Comparison of ENCODE assay signal across 9 cellular contexts in genomic region chr1:234619071-234619480, GRCh38. TPM values are rescaled to one million over a fixed set of nuclear protein-coding genes. Genes with fewer than 3 reads are reported as not detected.
DNase-seq lines count a peak whose midpoint lies in the region; ATAC-seq, FAIRE-seq and TF ChIP-seq lines count a peak whose summit lies in the region.
"Had no signal": no experiment of that assay in that cellular context is flagged by ENCODE, and none has a peak within 500 bp of the region (broad histone marks: within the 10 kb centered on the region; RNA-seq: fewer than 3 reads in every experiment).

No MANE protein-coding gene starts in this region.

- no peaks in the 10 kb centered on the region for H3K9me3 ChIP-seq in HEK293 (ENCODE audit: control insufficient read depth, insufficient read depth, low read depth, low read length)
- no peaks in the 10 kb centered on the region for H3K9me3 ChIP-seq in right atrium auricular region
- no peaks in the 10 kb centered on the region for H3K9me3 ChIP-seq in gastrocnemius medialis

- FAIRE-seq in H54 (lab: Jason Lieb, UNC) = no peak

- no peak for TF ChIP-seq POLR2A in gastrocnemius medialis (IDR thresholded peaks at IDR 0.05)
- TF ChIP-seq POLR2A in H54 (IDR thresholded peaks at IDR 0.05; ENCODE audit: low read depth, low read length) = no peak

- POLR2A ChIA-PET in HEK293 (lab: Yijun Ruan, JAX) = interaction anchor here (1.4 kb wide), 2 partner anchors 18 to 105 kb away, joined by 3 read pairs; no protein-coding TSS in a partner anchor

- DNase-seq in right atrium auricular region (ENCODE audit: low spot score) = no peak
- DNase-seq in gastrocnemius medialis = no peak
- no peak for DNase-seq in ecto neural progenitor cell (ENCODE audit: low spot score)
- DNase-seq in substantia nigra (lab: John Stamatoyannopoulos, UW) = no peak
- DNase-seq in H54 (ENCODE audit: insufficient read length, low spot score) = no peak
- no peak for DNase-seq in DMS153 (lab: John Stamatoyannopoulos, UW)
- DNase-seq: activated B cell treated with CpG ODN at 0.5 μM for 24 hours had no signal

- H3K4me1 ChIP-seq in HEK293 (ENCODE audit: control insufficient read depth, insufficient read depth, low read length) = peaks cover 26% of the 10 kb centered on the region
- peaks cover 0 to 39% of the 10 kb centered on the region in 2 donors for H3K4me1 ChIP-seq in right atrium auricular region
- peaks cover 37 to 55% of the 10 kb centered on the region in 2 donors for H3K4me1 ChIP-seq in gastrocnemius medialis

- H3K4me3 ChIP-seq in HEK293 (ENCODE audit: low read depth, low read length) (no peak overlapping the region), right atrium auricular region (no peak overlapping the region), gastrocnemius medialis (no peak overlapping the region)

- H3K27ac ChIP-seq in HEK293 (ENCODE audit: extremely low read depth, low read depth, low read length) = peak overlapping the region; percentile 6; the same call in 1 of the 2 replicates
- peak overlapping the region; percentile 32 to 40 for H3K27ac ChIP-seq in right atrium auricular region
- H3K27ac ChIP-seq in gastrocnemius medialis = peak overlapping the region; percentile 48 to 65 (median 62)
- H3K27ac ChIP-seq in substantia nigra (ENCODE audit: low read depth, low read length, poor library complexity, severe bottlenecking) = no peak overlapping the region

- CTCF ChIA-PET in HEK293 (lab: Yijun Ruan, JAX) = interaction anchor here (0.6 to 1.3 kb wide), 5 partner anchors 88 to 474 kb away, joined by 3 to 6 read pairs (median 3); no protein-coding TSS in a partner anchor

- in situ Hi-C loops in gastrocnemius medialis (cut with MboI; ENCODE audit: low sequenced_read_pairs in 4 of 4) = loop anchor here in 3 of 4 donors (10.0 to 25.0 kb wide), 3 partner anchors 124 to 376 kb away; no protein-coding TSS in a partner anchor

- TF ChIP-seq CTCF in HEK293 (tag by site-specific recombination; IDR thresholded peaks at IDR 0.05) (no peak), right atrium auricular region (IDR thresholded peaks at IDR 0.05) (no peak), gastrocnemius medialis (IDR thresholded peaks at IDR 0.05 in 4 of 5, conservative IDR thresholded peaks at IDR 0.05 in 1 of 5) (no peak)

- H3K36me3 ChIP-seq in HEK293 (ENCODE audit: control insufficient read depth in 2 of 2, insufficient read depth in 1 of 2, low read length in 2 of 2) = no peaks in the 10 kb centered on the region
- H3K36me3 ChIP-seq in right atrium auricular region = no peaks in the 10 kb centered on the region
- no peaks in the 10 kb centered on the region for H3K36me3 ChIP-seq in gastrocnemius medialis

- peak; percentile 5; the same call in 1 of the 3 replicates for ATAC-seq in SK-N-SH treated with all-trans-retinoic acid at 6 μM for 48 hours
- peak in 1 of 2 donors; percentile 8 for ATAC-seq in gastrocnemius medialis

- intact Hi-C loops in gastrocnemius medialis (cut with DNase I; ENCODE audit: low total_unique reads) = no loop called here

- no peaks in the 10 kb centered on the region for H3K27me3 ChIP-seq in right atrium auricular region
- no peaks in the 10 kb centered on the region for H3K27me3 ChIP-seq in gastrocnemius medialis

TF ChIP-seq in HEK293, 187 proteins besides CTCF, POLR2A, EP300 and RAD21:
- TF ChIP-seq ZBTB10 (tag by site-specific recombination; IDR thresholded peaks at IDR 0.05) = no peak
- peak; percentile 52 for TF ChIP-seq ZFHX2 (tag by site-specific recombination; conservative IDR thresholded peaks at IDR 0.05)
- peak; percentile 29; the same call in 1 of the 2 replicates for TF ChIP-seq EGR2 (tag by site-specific recombination; IDR thresholded peaks at IDR 0.05; ENCODE audit: low read depth)
TF ChIP-seq in HEK293: peak in this region for 2.

TF ChIP-seq in SK-N-SH treated with all-trans-retinoic acid at 6 μM for 48 hours, 23 proteins besides CTCF, POLR2A, EP300 and RAD21:
- TF ChIP-seq ZNF70 (CRISPR knock-in tag; IDR thresholded peaks at IDR 0.05) (no peak), POU6F1 (CRISPR knock-in tag; IDR thresholded peaks at IDR 0.05; ENCODE audit: borderline replicate concordance, low read depth) (no peak; the same call in 1 of the 2 replicates), TSHZ2 (CRISPR knock-in tag; IDR thresholded peaks at IDR 0.05) (no peak), ZFP30 (CRISPR knock-in tag; IDR thresholded peaks at IDR 0.05) (no peak), OSR1 (CRISPR knock-in tag; IDR thresholded peaks at IDR 0.05) (no peak), ZC3H10 (CRISPR knock-in tag; IDR thresholded peaks at IDR 0.05) (no peak), ARNTL (CRISPR knock-in tag; IDR thresholded peaks at IDR 0.05; ENCODE audit: borderline replicate concordance, low read depth) (no peak), ZNF8 (CRISPR knock-in tag; IDR thresholded peaks at IDR 0.05) (no peak), CSRNP3 (CRISPR knock-in tag; IDR thresholded peaks at IDR 0.05) (no peak), PPARA (CRISPR knock-in tag; IDR thresholded peaks at IDR 0.05; ENCODE audit: borderline replicate concordance) (no peak), TCF4 (CRISPR knock-in tag; IDR thresholded peaks at IDR 0.05; ENCODE audit: borderline replicate concordance) (no peak)

RNA-seq across cellular contexts. Expression of gene IRF2BP2, which starts 9.1 kb away (rescaled TPM):
- total RNA-seq in right atrium auricular region = 10 to 100 TPM; 74.5 to 76.3 TPM
- total RNA-seq in gastrocnemius medialis = 10 to 100 TPM; 32.2 to 92.0 (median 52.2) TPM
